Comparison of ENCODE assay signal across 1 cellular context in genomic region chr17:29088782-29089181, GRCh38. TPM values are rescaled to one million over a fixed set of nuclear protein-coding genes. Genes with fewer than 3 reads are reported as not detected.
"Had no signal": no experiment of that assay in that cellular context is flagged by ENCODE, and none has a peak within 500 bp of the region (broad histone marks: within the 10 kb centered on the region; RNA-seq: fewer than 3 reads in every experiment).

No MANE protein-coding gene starts in this region.

RNA-seq across cellular contexts. Expression of gene PIPOX, which starts 45.8 kb away (rescaled TPM):
- total RNA-seq: ascending aorta had no signal
